18 cellular contexts compared by ENCODE assay signal in genomic region chr9:110282023-110282766, GRCh38. TPM values are rescaled to one million over a fixed set of nuclear protein-coding genes. Genes with fewer than 3 reads are reported as not detected.
A peak's percentile ranks its signal among the peaks of the same experiment; 100 is the strongest.
DNase-seq lines count a peak whose midpoint lies in the region; ATAC-seq and TF ChIP-seq lines count a peak whose summit lies in the region.
"Had no signal": no experiment of that assay in that cellular context is flagged by ENCODE, and none has a peak within 500 bp of the region (broad histone marks: within the 10 kb centered on the region; RNA-seq: fewer than 3 reads in every experiment).

No MANE protein-coding gene starts in this region.

- H3K4me3 Mint-ChIP-seq in Calu3 (ENCODE audit: low read depth, unreplicated experiment), result no peak overlapping the region
- H3K4me3 Mint-ChIP-seq: activated B cell treated with CpG ODN at 0.5 μM for 24 hours, brain had no signal

- no peaks in the 10 kb centered on the region for H3K9me3 ChIP-seq in osteoblast (ENCODE audit: low read depth, low read length)
- H3K9me3 ChIP-seq: stomach had no signal

- H3K4me2 ChIP-seq in osteoblast (ENCODE audit: insufficient read depth, low read length), result no peak overlapping the region
- H3K4me2 ChIP-seq: smooth muscle cell had no signal

- no TSS peak for BruUV-seq in Calu3 (replicated peaks; lab: Mats Ljungman, UMichigan)

- no peaks in the 10 kb centered on the region for H3K36me3 ChIP-seq in osteoblast (ENCODE audit: insufficient read depth, low read length)
- H3K36me3 ChIP-seq: BE2C, stomach had no signal

- DNase-seq in Calu3 (no peak), NOMO-1 treated with DMSO at 0.1 percent for 48 hours (lab: John Stamatoyannopoulos, UW; ENCODE audit: unreplicated experiment) (peak; percentile 88), fibroblast of gingiva (ENCODE audit: low read depth) (peak; percentile 25), osteoblast (ENCODE audit: insufficient read length, low spot score, missing footprints) (peak; percentile 61), NCI-H524 (lab: John Stamatoyannopoulos, UW) (no peak)
- DNase-seq in activated CD8-positive, alpha-beta memory T cell treated with anti-CD3 and anti-CD28 coated beads, Interleukin-2, amount 50 U/mL, for 48 hours, result no peak
- DNase-seq: activated B cell treated with CpG ODN at 0.5 μM for 24 hours; activated naive CD4-positive, alpha-beta T cell treated with Interleukin-2 at 50 U/mL for 16 hours; BE2C; DND-41; H7; stomach had no signal

- TF ChIP-seq CTCF in Calu3 (IDR thresholded peaks at IDR 0.05; ENCODE audit: unreplicated experiment) (no peak), osteoblast (IDR thresholded peaks at IDR 0.05; ENCODE audit: extremely low read depth, low read depth, low read length) (no peak)

- H4K20me1 ChIP-seq in osteoblast (ENCODE audit: insufficient read depth, low read length), result no peaks in the 10 kb centered on the region

- no peak overlapping the region for H3K4me3 ChIP-seq in osteoblast (ENCODE audit: insufficient read depth, low read length)
- H3K4me3 ChIP-seq: smooth muscle cell, stomach had no signal

- H3K4me1 Mint-ChIP-seq in Calu3 (ENCODE audit: low read depth, unreplicated experiment), result peaks cover 53% of the 10 kb centered on the region
- H3K4me1 Mint-ChIP-seq: activated B cell treated with CpG ODN at 0.5 μM for 24 hours had no signal

- no peaks in the 10 kb centered on the region for H3K27me3 Mint-ChIP-seq in Calu3 (ENCODE audit: unreplicated experiment)

- H2AFZ ChIP-seq in osteoblast (ENCODE audit: low read length), result no peak overlapping the region

- no peaks in the 10 kb centered on the region for H3K36me3 Mint-ChIP-seq in Calu3 (ENCODE audit: insufficient read depth, unreplicated experiment)
- H3K36me3 Mint-ChIP-seq: brain had no signal

- H3K79me2 ChIP-seq in osteoblast (ENCODE audit: insufficient read depth, low read length), result no peaks in the 10 kb centered on the region

- peaks cover 8% of the 10 kb centered on the region for H3K4me1 ChIP-seq in osteoblast (ENCODE audit: insufficient read depth, low read length)
- H3K4me1 ChIP-seq: BE2C, stomach had no signal

- intact Hi-C loops in Calu3 (cut with micrococcal nuclease; ENCODE audit: unreplicated experiment), result no loop called here

- H3K27ac ChIP-seq in osteoblast (ENCODE audit: low read depth, low read length), result no peak overlapping the region

- CTCF ChIA-PET in Calu3 (lab: Charles Lee), result interaction anchor here (0.6 kb wide), 2 partner anchors 284 to 754 kb away, joined by 4 to 5 read pairs; no protein-coding TSS in a partner anchor

- no peaks in the 10 kb centered on the region for H3K27me3 ChIP-seq in osteoblast (ENCODE audit: insufficient read depth, low read length)
- H3K27me3 ChIP-seq: BE2C, stomach had no signal

- ATAC-seq in HG02798 (IDR thresholded peaks at IDR 0.05; ENCODE audit: poor library complexity, unreplicated experiment), result no peak
- no peak for ATAC-seq in HG03045 (IDR thresholded peaks at IDR 0.05; ENCODE audit: unreplicated experiment)

- peak overlapping the region; percentile 61 for H3K27ac Mint-ChIP-seq in Calu3 (ENCODE audit: unreplicated experiment)
- H3K27ac Mint-ChIP-seq: activated B cell treated with CpG ODN at 0.5 μM for 24 hours had no signal

- H3K9me3 Mint-ChIP-seq in Calu3 (ENCODE audit: low read depth, unreplicated experiment), result no peaks in the 10 kb centered on the region

RNA-seq across cellular contexts. Expression of gene TXN, which starts 25.9 kb away (rescaled TPM):
- 278 and 286 TPM in 2 replicates for total RNA-seq in Calu3 (2022)
- total RNA-seq in osteoblast, result 234 and 258 TPM in 2 replicates

RNA-seq across cellular contexts. Expression of gene TXNDC8, which starts 55.5 kb away (rescaled TPM):
- total RNA-seq in Calu3 (2022) (not detected in 2 replicates), osteoblast (not detected in 2 replicates)
- total RNA-seq: activated B cell treated with CpG ODN at 0.5 μM for 24 hours, H7, mesenteric fat pad, omental fat pad, smooth muscle cell, stomach had no signal

Comparison
In these comparisons a context has a peak if more than half of its experiments do, and no peak if none do; other contexts are left out.
1. DNase-seq: peak in NOMO-1 treated with DMSO at 0.1 percent for 48 hours (single experiment), fibroblast of gingiva (single experiment) and osteoblast (single experiment); none in Calu3 (single experiment), activated CD8-positive, alpha-beta memory T cell treated with anti-CD3 and anti-CD28 coated beads, Interleukin-2, amount 50 U/mL, for 48 hours (single experiment) and NCI-H524 (0 of 2).